Comparison of ENCODE assay signal across 20 cellular contexts in the genomic region with DNA sequence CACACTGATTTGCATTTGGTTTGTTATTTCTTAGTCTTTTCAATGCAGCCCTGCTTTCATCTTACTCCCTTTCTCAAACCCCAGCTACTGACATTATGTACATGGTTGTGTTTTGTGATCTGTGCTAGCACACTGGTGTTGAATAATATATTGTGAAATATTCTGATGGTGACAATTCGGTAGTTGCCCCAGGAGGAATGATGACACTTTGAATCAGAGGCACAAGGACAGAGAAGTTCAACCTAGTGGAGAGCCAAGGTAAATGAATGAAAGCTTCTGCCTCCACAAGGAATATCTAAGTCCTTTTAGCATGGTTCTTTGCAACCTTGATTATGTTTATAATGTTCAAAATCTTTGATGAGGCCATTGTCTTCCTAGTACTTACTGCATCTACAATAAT.
A peak's percentile ranks its signal among the peaks of the same experiment; 100 is the strongest.
DNase-seq lines count a peak whose midpoint lies in the region; TF ChIP-seq lines count a peak whose summit lies in the region.
"Had no signal": no experiment of that assay in that cellular context is flagged by ENCODE, and none has a peak within 500 bp of the region (broad histone marks: within the 10 kb centered on the region; RNA-seq: fewer than 3 reads in every experiment).

No MANE protein-coding gene starts in this region.

- H4K20me1 ChIP-seq in Karpas-422 (ENCODE audit: insufficient read depth, low read depth, low read length) = no peaks in the 10 kb centered on the region

- H3K27me3 Mint-ChIP-seq in activated naive CD4-positive, alpha-beta T cell treated with anti-CD3 and anti-CD28 coated beads, Interleukin-2, amount 10 ng/mL, durations not matched to agents 7 days and 5 days = no peaks in the 10 kb centered on the region
- H3K27me3 Mint-ChIP-seq: activated CD4-positive, alpha-beta memory T cell treated with anti-CD3 and anti-CD28 coated beads for 36 hours; T-helper 17 cell; type B pancreatic cell had no signal

- no peaks in the 10 kb centered on the region for H3K36me3 Mint-ChIP-seq in activated naive CD4-positive, alpha-beta T cell treated with anti-CD3 and anti-CD28 coated beads, Interleukin-2, amount 10 ng/mL, durations not matched to agents 7 days and 5 days
- H3K36me3 Mint-ChIP-seq: activated CD4-positive, alpha-beta memory T cell treated with anti-CD3 and anti-CD28 coated beads for 36 hours; type B pancreatic cell had no signal

- TF ChIP-seq EP300 in sigmoid colon (IDR thresholded peaks at IDR 0.05) = no peak

- WGBS in sigmoid colon, 2 donors = 89 to 92% methylated on average over 1 of the region's 1 CpG

- peak in 1 of 4 experiments; percentile 20 for TF ChIP-seq CTCF in sigmoid colon (IDR thresholded peaks at IDR 0.05)

- intact Hi-C loops in sigmoid colon (cut with DNase I) = no loop called here

- no peaks in the 10 kb centered on the region for H3K4me1 Mint-ChIP-seq in activated naive CD4-positive, alpha-beta T cell treated with anti-CD3 and anti-CD28 coated beads, Interleukin-2, amount 10 ng/mL, durations not matched to agents 7 days and 5 days
- H3K4me1 Mint-ChIP-seq: T-helper 17 cell had no signal

- H3K9me2 ChIP-seq in Karpas-422 (replicated peaks; ENCODE audit: insufficient read depth, low read length) = no peaks in the 10 kb centered on the region; the same call in 1 of the 2 replicates

- H3K4me3 ChIP-seq in sigmoid colon (peak overlapping the region in 1 of 4 donors; percentile 20), Karpas-422 (ENCODE audit: low read length) (no peak overlapping the region)
- H3K4me3 ChIP-seq: colonic mucosa, SJCRH30 had no signal

- H2AFZ ChIP-seq in Karpas-422 (ENCODE audit: low read length) = no peak overlapping the region

- no peak for TF ChIP-seq POLR2A in sigmoid colon (IDR thresholded peaks at IDR 0.05)

- H3K79me2 ChIP-seq in Karpas-422 (ENCODE audit: low read length) = no peaks in the 10 kb centered on the region

- H3K4me3 Mint-ChIP-seq in activated naive CD4-positive, alpha-beta T cell treated with anti-CD3 and anti-CD28 coated beads, Interleukin-2, amount 10 ng/mL, durations not matched to agents 7 days and 5 days = no peak overlapping the region
- H3K4me3 Mint-ChIP-seq: activated CD4-positive, alpha-beta memory T cell treated with anti-CD3 and anti-CD28 coated beads for 36 hours; T-helper 17 cell; type B pancreatic cell had no signal

- H3K36me3 ChIP-seq in sigmoid colon = no peaks in the 10 kb centered on the region
- H3K36me3 ChIP-seq in Karpas-422 (ENCODE audit: insufficient read depth, low read length) = no peaks in the 10 kb centered on the region
- H3K36me3 ChIP-seq: colonic mucosa, SJCRH30, WERI-Rb-1 had no signal

- H3K27ac Mint-ChIP-seq in activated naive CD4-positive, alpha-beta T cell treated with anti-CD3 and anti-CD28 coated beads, Interleukin-2, amount 10 ng/mL, durations not matched to agents 7 days and 5 days = no peak overlapping the region
- H3K27ac Mint-ChIP-seq: activated CD4-positive, alpha-beta memory T cell treated with anti-CD3 and anti-CD28 coated beads for 36 hours; T-helper 17 cell; type B pancreatic cell had no signal

- H3K9ac ChIP-seq in Karpas-422 (ENCODE audit: low read length) = no peak overlapping the region

- H3K9me3 ChIP-seq in sigmoid colon = no peaks in the 10 kb centered on the region
- H3K9me3 ChIP-seq in Karpas-422 (ENCODE audit: low read length) = no peaks in the 10 kb centered on the region
- H3K9me3 ChIP-seq: colonic mucosa, SJCRH30 had no signal

- no peaks in the 10 kb centered on the region for H3K9me3 Mint-ChIP-seq in activated naive CD4-positive, alpha-beta T cell treated with anti-CD3 and anti-CD28 coated beads, Interleukin-2, amount 10 ng/mL, durations not matched to agents 7 days and 5 days
- H3K9me3 Mint-ChIP-seq: activated CD4-positive, alpha-beta memory T cell treated with anti-CD3 and anti-CD28 coated beads for 36 hours; type B pancreatic cell had no signal

- DNase-seq in NCI-H460 (ENCODE audit: extremely low read depth, low read depth) (peak; percentile 73), caudate nucleus (lab: John Stamatoyannopoulos, UW) (no peak), sigmoid colon (no peak), Karpas-422 (no peak), germinal center (ENCODE audit: low spot score) (no peak), COR-L47 (lab: John Stamatoyannopoulos, UW) (no peak)
- no peak for DNase-seq in activated naive CD4-positive, alpha-beta T cell treated with anti-CD3 and anti-CD28 coated beads, Interleukin-2, amount 10 ng/mL, durations not matched to agents 7 days and 5 days
- DNase-seq: activated CD4-positive, alpha-beta memory T cell treated with anti-CD3 and anti-CD28 coated beads for 36 hours; activated naive CD4-positive, alpha-beta T cell treated with Interleukin-2 at 50 U/mL for 16 hours; activated T-cell treated with anti-CD3 and anti-CD28 coated beads, Interleukin-2, amount 50 U/mL, for 1 hour; colonic mucosa; NCI-H146; NCI-H2171 treated with DMSO at 0.1 percent for 48 hours; PC-3; SJCRH30; stimulated activated naive CD4-positive, alpha-beta T cell; T-helper 17 cell; WERI-Rb-1 had no signal

- CTCF ChIA-PET in activated naive CD4-positive, alpha-beta T cell treated with anti-CD3 and anti-CD28 coated beads, Interleukin-2, amount 10 ng/mL, durations not matched to agents 7 days and 5 days (lab: Charles Lee) = no interaction called here

- H3K4me1 ChIP-seq in sigmoid colon = peaks cover 0 to 41% (median 13%) of the 10 kb centered on the region in 4 donors
- no peaks in the 10 kb centered on the region for H3K4me1 ChIP-seq in Karpas-422 (ENCODE audit: low read length)
- H3K4me1 ChIP-seq: colonic mucosa, SJCRH30 had no signal

- H3K27me3 ChIP-seq in layer of hippocampus (ENCODE audit: control insufficient read depth, insufficient read depth, low read length) = no peaks in the 10 kb centered on the region
- H3K27me3 ChIP-seq in sigmoid colon = no peaks in the 10 kb centered on the region
- no peaks in the 10 kb centered on the region for H3K27me3 ChIP-seq in Karpas-422 (ENCODE audit: low read length)
- H3K27me3 ChIP-seq: colonic mucosa, SJCRH30 had no signal

- no peak overlapping the region for H3K4me2 ChIP-seq in Karpas-422 (ENCODE audit: low read depth, low read length, poor library complexity, severe bottlenecking)

- peak overlapping the region; percentile 65 for H3K27ac ChIP-seq in caudate nucleus (ENCODE audit: low read depth, low read length)
- peak overlapping the region; percentile 14 for H3K27ac ChIP-seq in layer of hippocampus (ENCODE audit: low read depth, low read length)
- H3K27ac ChIP-seq in sigmoid colon = peak overlapping the region; percentile 66 to 78 (median 70)
- H3K27ac ChIP-seq in Karpas-422 (ENCODE audit: low read length) = no peak overlapping the region
- H3K27ac ChIP-seq: colonic mucosa, SJCRH30, WERI-Rb-1 had no signal
